1 cellular context compared by ENCODE assay signal in genomic region chr7:74175270-74175803, GRCh38.
A peak's percentile ranks its signal among the peaks of the same experiment; 100 is the strongest.
TF ChIP-seq lines count a peak whose summit lies in the region.

No MANE protein-coding gene starts in this region.

TF ChIP-seq in K562, 482 proteins besides CTCF, POLR2A, EP300 and RAD21 (continued from another document and continues in another):
- TF ChIP-seq RERE (CRISPR knock-in tag; IDR thresholded peaks at IDR 0.05; ENCODE audit: borderline replicate concordance) = no peak
- no peak for TF ChIP-seq FOXM1 (IDR thresholded peaks at IDR 0.05; ENCODE audit: low read depth)
- TF ChIP-seq FOXM1 (CRISPR knock-in tag; IDR thresholded peaks at IDR 0.05; ENCODE audit: low read depth) = no peak
- no peak for TF ChIP-seq ZNF518B (CRISPR knock-in tag; IDR thresholded peaks at IDR 0.05)
- no peak for TF ChIP-seq AFF4 (CRISPR knock-in tag; IDR thresholded peaks at IDR 0.05)
- no peak for TF ChIP-seq ZNF696 (CRISPR knock-in tag; conservative IDR thresholded peaks at IDR 0.05)
- no peak for TF ChIP-seq MAX (CRISPR knock-in tag; IDR thresholded peaks at IDR 0.05)
- no peak for TF ChIP-seq NCOA1 (IDR thresholded peaks at IDR 0.05; ENCODE audit: low read depth)
- no peak for TF ChIP-seq HMG20A (CRISPR knock-in tag; conservative IDR thresholded peaks at IDR 0.05)
- TF ChIP-seq SNRNP70 (optimal IDR thresholded peaks at IDR 0.05; ENCODE audit: low read depth, low read length) = no peak
- no peak for TF ChIP-seq FOSL1 (tag; conservative IDR thresholded peaks at IDR 0.05)
- TF ChIP-seq HMBOX1 (IDR thresholded peaks at IDR 0.05) = no peak
- no peak for TF ChIP-seq CTCFL (IDR thresholded peaks at IDR 0.05; ENCODE audit: borderline replicate concordance, insufficient read depth, low read depth, low read length, poor library complexity, severe bottlenecking)
- TF ChIP-seq POLR2H (tag; IDR thresholded peaks at IDR 0.05; ENCODE audit: low read depth) = peak; percentile 54; the same call in 1 of the 2 replicates
- no peak for TF ChIP-seq SP2 (IDR thresholded peaks at IDR 0.05; ENCODE audit: extremely low read depth, low read depth, low read length, poor library complexity, severe bottlenecking)
- no peak for TF ChIP-seq STAT6 (CRISPR knock-in tag; IDR thresholded peaks at IDR 0.05)
- TF ChIP-seq RBM34 (IDR thresholded peaks at IDR 0.05; ENCODE audit: borderline replicate concordance, insufficient read depth, low read length) = no peak
- TF ChIP-seq PHF20 (IDR thresholded peaks at IDR 0.05; ENCODE audit: partially characterized antibody) = no peak
- TF ChIP-seq ELK1 (CRISPR knock-in tag; IDR thresholded peaks at IDR 0.05) = no peak
- no peak for TF ChIP-seq SRSF9 (IDR thresholded peaks at IDR 0.05; ENCODE audit: borderline replicate concordance, low read depth, low read length)
- no peak for TF ChIP-seq HNRNPH1 (optimal IDR thresholded peaks at IDR 0.05; ENCODE audit: low read depth, low read length)
- TF ChIP-seq E2F3 (CRISPR knock-in tag; IDR thresholded peaks at IDR 0.05) = no peak
- TF ChIP-seq ZNF324 (CRISPR knock-in tag; IDR thresholded peaks at IDR 0.05) = no peak
- no peak for TF ChIP-seq MEIS2 (IDR thresholded peaks at IDR 0.05; ENCODE audit: partially characterized antibody)
- 0 out of 4 replicates have a peak, but pooled peaks of 1 of the 2 experiments have one; percentile 21 for TF ChIP-seq FOXK2 (conservative IDR thresholded peaks at IDR 0.05 in 1 of 2, IDR thresholded peaks at IDR 0.05 in 1 of 2; ENCODE audit: low read depth in 2 of 2)
- TF ChIP-seq TAF15 (IDR thresholded peaks at IDR 0.05; ENCODE audit: low read depth, low read length) = no peak
- TF ChIP-seq ARID2 (IDR thresholded peaks at IDR 0.05) = no peak
- no peak for TF ChIP-seq ZNF507 (tag; conservative IDR thresholded peaks at IDR 0.05)
- no peak for TF ChIP-seq NCOA2 (IDR thresholded peaks at IDR 0.05; ENCODE audit: partially characterized antibody in 2 of 2)
- no peak for TF ChIP-seq ZNF134 (CRISPR knock-in tag; conservative IDR thresholded peaks at IDR 0.05)
- 0 out of 2 replicates have a peak, but pooled peaks have one; percentile 5 for TF ChIP-seq SNIP1 (IDR thresholded peaks at IDR 0.05; ENCODE audit: low read depth)
- TF ChIP-seq MEF2A (IDR thresholded peaks at IDR 0.05; ENCODE audit: control insufficient read depth, low read depth, low read length) = no peak
